In the genomic region with DNA sequence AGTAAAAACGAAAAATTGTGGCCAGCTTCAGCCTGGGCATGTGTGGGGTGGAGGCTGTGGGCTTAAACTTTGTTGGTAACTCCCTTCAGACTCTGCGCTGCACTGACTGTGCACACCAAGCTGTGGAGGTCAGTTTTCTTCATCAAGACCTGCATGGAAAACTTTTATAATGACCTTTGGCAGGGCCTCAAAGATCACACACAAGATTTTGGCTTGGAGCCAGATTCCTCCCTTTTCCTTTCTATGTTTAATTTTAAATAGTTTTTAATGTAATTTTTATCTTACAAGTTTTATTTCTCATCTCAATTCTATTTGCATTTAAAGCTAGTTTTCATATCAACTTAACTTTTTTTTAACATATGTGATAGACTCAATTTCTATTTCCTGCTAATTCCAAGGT, we compare ENCODE assay signal across 31 cellular contexts.
"Had no signal": no experiment of that assay in that cellular context is flagged by ENCODE, and none has a peak within 500 bp of the region (broad histone marks: within the 10 kb centered on the region; RNA-seq: fewer than 3 reads in every experiment).

No MANE protein-coding gene starts in this region.

- H3K4me1 ChIP-seq: ascending aorta, colonic mucosa, right atrium auricular region, stomach, thyroid gland had no signal

- DNase-seq: activated CD4-positive, alpha-beta T cell treated with anti-CD3 and anti-CD28 coated beads for 4 hours; activated CD4-positive, alpha-beta T cell treated with anti-CD3 and anti-CD28 coated beads, Interleukin-2, amount 50 U/mL, for 48 hours; activated CD8-positive, alpha-beta memory T cell treated with anti-CD3 and anti-CD28 coated beads for 24 hours; activated gamma-delta T cell; activated naive CD4-positive, alpha-beta T cell treated with anti-CD3 and anti-CD28 coated beads, Interleukin-2, amount 10 ng/mL, durations not matched to agents 7 days and 5 days; activated naive CD8-positive, alpha-beta T cell treated with anti-CD3 and anti-CD28 coated beads, Interleukin-2, amount 10 ng/mL, durations not matched to agents 7 days and 5 days; cerebellar nuclear complex; colonic mucosa; effector memory CD8-positive, alpha-beta T cell; foreskin fibroblast; head of caudate nucleus; hippocampal formation; left colon; stimulated activated CD4-positive, alpha-beta T cell treated with anti-CD3 and anti-CD28 coated beads, Interleukin-1b, Interleukin-23, amount 100 ng/mL, for 48 hours; stimulated activated CD4-positive, alpha-beta T cell treated with anti-CD3 and anti-CD28 coated beads, Interleukin-4, amount 100 ng/mL, for 4 hours; stimulated activated naive B cell treated with anti-CD40 and anti-IgM and Interleukin-4, amounts not matched to agents 10 μg/mL and 1 μg/mL and 100 μg/mL, for 72 hours; stomach; T-helper 9 cell; thyroid gland had no signal

- H3K4me3 Mint-ChIP-seq: activated naive CD4-positive, alpha-beta T cell treated with anti-CD3 and anti-CD28 coated beads, Interleukin-2, amount 10 ng/mL, durations not matched to agents 7 days and 5 days; activated naive CD8-positive, alpha-beta T cell treated with anti-CD3 and anti-CD28 coated beads, Interleukin-2, amount 10 ng/mL, durations not matched to agents 7 days and 5 days; activated T-helper 1 cell treated with anti-CD3 and anti-CD28 coated beads, Interleukin-12 subunit alpha, Interleukin-12 subunit beta, Interleukin-2, Interleukin-4 antibody, amounts not matched to agents 30 ng/mL and 10 ng/mL and 1 ng/mL, durations not matched to agents 14 hours and 24 hours and 36 hours; brain; effector memory CD8-positive, alpha-beta T cell; memory B cell; natural killer cell treated with Interleukin-12 subunit alpha and Interleukin-12 subunit beta and Interleukin-15 and Interleukin-18, amount 100 ng/mL, for 72 hours; stimulated activated naive B cell treated with anti-CD40 and anti-IgM and Interleukin-4, amounts not matched to agents 10 μg/mL and 1 μg/mL and 100 μg/mL, for 72 hours had no signal

- H3K36me3 Mint-ChIP-seq: activated naive CD4-positive, alpha-beta T cell treated with anti-CD3 and anti-CD28 coated beads, Interleukin-2, amount 10 ng/mL, durations not matched to agents 7 days and 5 days; activated naive CD8-positive, alpha-beta T cell treated with anti-CD3 and anti-CD28 coated beads, Interleukin-2, amount 10 ng/mL, durations not matched to agents 7 days and 5 days; brain; memory B cell; natural killer cell treated with Interleukin-12 subunit alpha and Interleukin-12 subunit beta and Interleukin-15 and Interleukin-18, amount 100 ng/mL, for 72 hours; stimulated activated naive B cell treated with anti-CD40 and anti-IgM and Interleukin-4, amounts not matched to agents 10 μg/mL and 1 μg/mL and 100 μg/mL, for 72 hours had no signal

- ATAC-seq: effector memory CD8-positive, alpha-beta T cell; esophagus mucosa; left colon; natural killer cell treated with Interleukin-12 subunit alpha and Interleukin-12 subunit beta and Interleukin-15 and Interleukin-18, amount 100 ng/mL, for 72 hours; stimulated activated naive B cell treated with anti-CD40 and anti-IgM and Interleukin-4, amounts not matched to agents 10 μg/mL and 1 μg/mL and 100 μg/mL, for 72 hours had no signal

- H3K27ac Mint-ChIP-seq: activated naive CD4-positive, alpha-beta T cell treated with anti-CD3 and anti-CD28 coated beads, Interleukin-2, amount 10 ng/mL, durations not matched to agents 7 days and 5 days; activated naive CD8-positive, alpha-beta T cell treated with anti-CD3 and anti-CD28 coated beads, Interleukin-2, amount 10 ng/mL, durations not matched to agents 7 days and 5 days; activated T-helper 1 cell treated with anti-CD3 and anti-CD28 coated beads, Interleukin-12 subunit alpha, Interleukin-12 subunit beta, Interleukin-2, Interleukin-4 antibody, amounts not matched to agents 30 ng/mL and 10 ng/mL and 1 ng/mL, durations not matched to agents 14 hours and 24 hours and 36 hours; brain; effector memory CD8-positive, alpha-beta T cell; memory B cell; natural killer cell treated with Interleukin-12 subunit alpha and Interleukin-12 subunit beta and Interleukin-15 and Interleukin-18, amount 100 ng/mL, for 72 hours; stimulated activated naive B cell treated with anti-CD40 and anti-IgM and Interleukin-4, amounts not matched to agents 10 μg/mL and 1 μg/mL and 100 μg/mL, for 72 hours had no signal

- H3K4me1 Mint-ChIP-seq: activated naive CD4-positive, alpha-beta T cell treated with anti-CD3 and anti-CD28 coated beads, Interleukin-2, amount 10 ng/mL, durations not matched to agents 7 days and 5 days; activated naive CD8-positive, alpha-beta T cell treated with anti-CD3 and anti-CD28 coated beads, Interleukin-2, amount 10 ng/mL, durations not matched to agents 7 days and 5 days; brain; memory B cell; stimulated activated naive B cell treated with anti-CD40 and anti-IgM and Interleukin-4, amounts not matched to agents 10 μg/mL and 1 μg/mL and 100 μg/mL, for 72 hours had no signal

- H3K36me3 ChIP-seq: ascending aorta, cardiac muscle cell, colonic mucosa, right atrium auricular region, stomach, thyroid gland had no signal

- H3K27me3 Mint-ChIP-seq: activated naive CD4-positive, alpha-beta T cell treated with anti-CD3 and anti-CD28 coated beads, Interleukin-2, amount 10 ng/mL, durations not matched to agents 7 days and 5 days; activated naive CD8-positive, alpha-beta T cell treated with anti-CD3 and anti-CD28 coated beads, Interleukin-2, amount 10 ng/mL, durations not matched to agents 7 days and 5 days; brain; effector memory CD8-positive, alpha-beta T cell; memory B cell; natural killer cell treated with Interleukin-12 subunit alpha and Interleukin-12 subunit beta and Interleukin-15 and Interleukin-18, amount 100 ng/mL, for 72 hours; stimulated activated naive B cell treated with anti-CD40 and anti-IgM and Interleukin-4, amounts not matched to agents 10 μg/mL and 1 μg/mL and 100 μg/mL, for 72 hours had no signal

- H3K9me3 Mint-ChIP-seq: activated naive CD4-positive, alpha-beta T cell treated with anti-CD3 and anti-CD28 coated beads, Interleukin-2, amount 10 ng/mL, durations not matched to agents 7 days and 5 days; memory B cell had no signal

- FAIRE-seq: keratinocyte, TTC549 had no signal

- H3K4me2 ChIP-seq: smooth muscle cell had no signal

- H3K27ac ChIP-seq: ascending aorta, cardiac muscle cell, colonic mucosa, right atrium auricular region, stomach, thyroid gland, VCaP had no signal

- H3K9me3 ChIP-seq: ascending aorta, colonic mucosa, right atrium auricular region, thyroid gland had no signal

- H3K4me3 ChIP-seq: ascending aorta, cardiac muscle cell, colonic mucosa, right atrium auricular region, smooth muscle cell, stomach, thyroid gland had no signal

- H3K27me3 ChIP-seq: ascending aorta, cardiac muscle cell, colonic mucosa, right atrium auricular region, stomach, thyroid gland had no signal
